Comparison of ENCODE assay signal across 7 cellular contexts in the genomic region with DNA sequence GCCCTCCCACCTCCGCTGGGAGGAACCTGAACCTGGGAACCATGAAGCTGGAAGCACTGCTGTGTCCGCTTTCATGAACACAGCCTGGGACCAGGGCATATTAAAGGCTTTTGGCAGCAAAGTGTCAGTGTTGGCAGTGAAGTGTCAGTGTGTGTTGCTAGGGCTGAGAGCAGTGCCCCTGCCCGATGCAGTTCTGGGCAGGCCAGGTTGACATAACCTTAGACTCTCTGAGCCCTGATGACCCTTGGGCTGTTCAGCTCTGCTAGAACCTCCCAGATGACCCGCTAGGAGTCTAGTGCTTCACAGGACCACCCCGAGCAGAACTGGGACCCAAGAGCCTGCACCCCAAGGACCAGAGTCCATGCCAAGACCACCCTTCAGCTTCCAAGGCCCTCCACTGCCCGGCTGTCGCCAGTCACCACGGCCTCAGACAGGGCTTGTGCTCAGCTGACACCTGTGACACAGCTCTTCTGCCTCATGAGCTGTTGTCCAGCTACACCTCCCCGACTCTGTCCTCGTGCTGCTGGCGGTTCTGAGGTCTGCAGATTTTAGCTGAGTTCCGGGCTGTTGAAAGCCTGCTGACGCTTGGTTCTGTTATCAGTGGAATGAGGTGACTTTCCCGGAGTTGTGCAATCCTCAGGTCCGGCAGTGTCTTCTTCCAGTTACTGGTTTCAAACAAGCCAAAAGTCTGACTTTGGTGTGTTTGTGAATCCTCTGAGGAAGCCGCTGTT. TPM values are rescaled to one million over a fixed set of nuclear protein-coding genes. Genes with fewer than 3 reads are reported as not detected.
"Had no signal": no experiment of that assay in that cellular context is flagged by ENCODE, and none has a peak within 500 bp of the region (broad histone marks: within the 10 kb centered on the region; RNA-seq: fewer than 3 reads in every experiment).

No MANE protein-coding gene starts in this region.

RNA-seq across cellular contexts. Expression of a gene that starts 2.8 kb away (rescaled TPM):
- total RNA-seq: lung microvascular endothelial cell, myocyte, pulmonary artery endothelial cell, skeletal muscle tissue, smooth muscle cell had no signal
- polyA plus RNA-seq: naive thymus-derived CD8-positive, alpha-beta T cell; smooth muscle cell had no signal

RNA-seq across cellular contexts. Expression of a gene that starts 53.6 kb away (rescaled TPM):
- polyA plus RNA-seq: immature natural killer cell had no signal
